ENCODE assay signal across 24 cellular contexts in genomic region chr7:17242504-17242903, GRCh38.
"Had no signal": no experiment of that assay in that cellular context is flagged by ENCODE, and none has a peak within 500 bp of the region (broad histone marks: within the 10 kb centered on the region; RNA-seq: fewer than 3 reads in every experiment).

No MANE protein-coding gene starts in this region.

- H3K4me3 Mint-ChIP-seq: naive thymus-derived CD4-positive, alpha-beta T cell; nephron progenitor cell; stimulated activated memory B cell treated with anti-CD40 and anti-IgM and Interleukin-4, amounts not matched to agents 10 μg/mL and 1 μg/mL and 100 μg/mL, for 72 hours; stimulated activated naive CD8-positive, alpha-beta T cell treated with anti-CD3 and anti-CD28 coated beads, Interleukin-15, Interleukin-2, amounts not matched to agents 100 ng/mL and 50 ng/mL, for 24 hours had no signal

- H3K27ac Mint-ChIP-seq: naive thymus-derived CD4-positive, alpha-beta T cell; nephron progenitor cell; stimulated activated memory B cell treated with anti-CD40 and anti-IgM and Interleukin-4, amounts not matched to agents 10 μg/mL and 1 μg/mL and 100 μg/mL, for 72 hours; stimulated activated naive CD8-positive, alpha-beta T cell treated with anti-CD3 and anti-CD28 coated beads, Interleukin-15, Interleukin-2, amounts not matched to agents 100 ng/mL and 50 ng/mL, for 24 hours had no signal

- H3K9me3 Mint-ChIP-seq: nephron progenitor cell had no signal

- H3K4me1 Mint-ChIP-seq: nephron progenitor cell had no signal

- ATAC-seq: left colon; left ventricle myocardium superior; naive thymus-derived CD4-positive, alpha-beta T cell; psoas muscle; right lobe of liver; stimulated activated memory B cell treated with anti-CD40 and anti-IgM and Interleukin-4, amounts not matched to agents 10 μg/mL and 1 μg/mL and 100 μg/mL, for 72 hours; upper lobe of right lung had no signal

- DNase-seq: cortex of kidney; dorsolateral prefrontal cortex; effector memory CD4-positive, alpha-beta T cell; foreskin melanocyte; head of caudate nucleus; left colon; left ventricle myocardium superior; mesendoderm; naive thymus-derived CD4-positive, alpha-beta T cell; nephron progenitor cell; psoas muscle; retina; right lobe of liver; spleen; stimulated activated CD4-positive, alpha-beta T cell treated with anti-CD3 and anti-CD28 coated beads, Interleukin-15, amount 100 ng/mL, for 24 hours; stimulated activated CD4-positive, alpha-beta T cell treated with anti-CD3 and anti-CD28 coated beads, Interleukin-1b, Interleukin-23, amount 100 ng/mL, for 48 hours; stimulated activated CD4-positive, alpha-beta T cell treated with anti-CD3 and anti-CD28 coated beads, Interleukin-4, amount 100 ng/mL, for 24 hours; tibial artery; upper lobe of right lung had no signal

- H3K4me3 ChIP-seq: dorsolateral prefrontal cortex, hepatocyte, lung, psoas muscle, right lobe of liver, spleen, tibial artery, upper lobe of right lung, vagina had no signal

- H3K27me3 Mint-ChIP-seq: stimulated activated memory B cell treated with anti-CD40 and anti-IgM and Interleukin-4, amounts not matched to agents 10 μg/mL and 1 μg/mL and 100 μg/mL, for 72 hours; stimulated activated naive CD8-positive, alpha-beta T cell treated with anti-CD3 and anti-CD28 coated beads, Interleukin-15, Interleukin-2, amounts not matched to agents 100 ng/mL and 50 ng/mL, for 24 hours had no signal

- H3K36me3 Mint-ChIP-seq: stimulated activated memory B cell treated with anti-CD40 and anti-IgM and Interleukin-4, amounts not matched to agents 10 μg/mL and 1 μg/mL and 100 μg/mL, for 72 hours had no signal
